ENCODE assay signal across 8 cellular contexts in genomic region chr6:43269273-43270007, GRCh38. TPM values are rescaled to one million over a fixed set of nuclear protein-coding genes. Genes with fewer than 3 reads are reported as not detected.
DNase-seq lines count a peak whose midpoint lies in the region; ATAC-seq and TF ChIP-seq lines count a peak whose summit lies in the region.

No MANE protein-coding gene starts in this region.

- H3K9me3 Mint-ChIP-seq in endodermal cell: no peaks in the 10 kb centered on the region

- H3K4me1 ChIP-seq in endodermal cell (ENCODE audit: control insufficient read depth, insufficient read depth, low read length) (peaks cover 9% of the 10 kb centered on the region), neuronal stem cell (ENCODE audit: control insufficient read depth in 2 of 2, insufficient read depth in 1 of 2, low read depth in 1 of 2, low read length in 2 of 2) (peaks cover 14 to 18% of the 10 kb centered on the region in 2 donors)

- no peak overlapping the region for H3K27ac Mint-ChIP-seq in endodermal cell

- peak overlapping the region; percentile 20 for H2BK5ac ChIP-seq in neuronal stem cell (ENCODE audit: low read length)

- no peaks in the 10 kb centered on the region for H3K79me1 ChIP-seq in neuronal stem cell (ENCODE audit: low read depth, low read length)

- no peak overlapping the region for H4K91ac ChIP-seq in neuronal stem cell (ENCODE audit: low read depth, low read length, poor library complexity)

- ATAC-seq in HG03571 (IDR thresholded peaks at IDR 0.05; ENCODE audit: unreplicated experiment) (no peak), GM21717 (IDR thresholded peaks at IDR 0.05; ENCODE audit: unreplicated experiment) (no peak)

- H3K4me3 Mint-ChIP-seq in endodermal cell: peak overlapping the region; percentile 25

- H3K4me1 Mint-ChIP-seq in endodermal cell: peaks cover 44% of the 10 kb centered on the region

- peak overlapping the region; percentile 34; the same call in 1 of the 2 replicates for H3K4me3 ChIP-seq in GM08714 (ENCODE audit: low read length)
- no peak overlapping the region for H3K4me3 ChIP-seq in endodermal cell (ENCODE audit: low read length)
- H3K4me3 ChIP-seq in neuronal stem cell (ENCODE audit: low read length in 2 of 2): no peak overlapping the region
- H3K4me3 ChIP-seq in lower leg skin (ENCODE audit: low read depth, poor library complexity, severe bottlenecking): no peak overlapping the region

- peak overlapping the region; percentile 24 for H2BK12ac ChIP-seq in neuronal stem cell (ENCODE audit: low read length)

- H2BK120ac ChIP-seq in neuronal stem cell (ENCODE audit: low read depth, low read length): no peak overlapping the region

- H3K23ac ChIP-seq in neuronal stem cell (ENCODE audit: low read depth, low read length, poor library complexity): peak overlapping the region; percentile 25

- H3K27me3 ChIP-seq in endodermal cell (ENCODE audit: control insufficient read depth, insufficient read depth, low read length, poor library complexity, severe bottlenecking) (peaks cover 32% of the 10 kb centered on the region), neuronal stem cell (ENCODE audit: control insufficient read depth in 3 of 3, insufficient read depth in 3 of 3, low read depth in 1 of 3, low read length in 3 of 3) (peaks cover 0 to 13% (median 10%) of the 10 kb centered on the region in 3 experiments)

- H3K9ac ChIP-seq in endodermal cell (ENCODE audit: extremely low read depth, low read length, poor library complexity, severe bottlenecking) (no peak overlapping the region), neuronal stem cell (ENCODE audit: low read depth, low read length, poor library complexity) (no peak overlapping the region)

- WGBS in endodermal cell (ENCODE audit: insufficient coverage in 1 of 2, insufficient read length in 1 of 2), 2 experiments: 15 to 36% methylated on average over 12 to 44 of the region's 44 CpGs
- WGBS in neuronal stem cell (ENCODE audit: extremely low coverage in 2 of 2, insufficient read length in 2 of 2, insufficient replicate concordance in 1 of 2), 2 donors: no CpG with 5 or more reads among the region's 44 CpGs
- 8 to 9% methylated on average over 36 to 44 of the region's 44 CpGs for WGBS in lower leg skin, 2 donors

- H3K36me3 ChIP-seq in endodermal cell (ENCODE audit: control insufficient read depth, insufficient read depth, low read length) (no peaks in the 10 kb centered on the region), neuronal stem cell (replicated peaks in 1 of 2; ENCODE audit: control insufficient read depth in 2 of 2, insufficient read depth in 2 of 2, low read length in 2 of 2) (no peaks in the 10 kb centered on the region)

- H3K27ac ChIP-seq in endodermal cell (ENCODE audit: low read depth, low read length) (no peak overlapping the region), neuronal stem cell (replicated peaks; ENCODE audit: low read length) (no peak overlapping the region)

- peaks cover 56% of the 10 kb centered on the region for H3K27me3 Mint-ChIP-seq in endodermal cell (ENCODE audit: insufficient read depth)

- peak overlapping the region; percentile 84 for H3K18ac ChIP-seq in neuronal stem cell (ENCODE audit: low read length)

- no peaks in the 10 kb centered on the region for H3K9me3 ChIP-seq in endodermal cell (ENCODE audit: control insufficient read depth, low read length)
- H3K9me3 ChIP-seq in neuronal stem cell (replicated peaks in 1 of 2; ENCODE audit: control insufficient read depth in 2 of 2, insufficient read depth in 1 of 2, low read depth in 1 of 2, low read length in 2 of 2): no peaks in the 10 kb centered on the region

- intact Hi-C loops in lower leg skin (cut with DNase I; ENCODE audit: low total_unique reads): loop anchor here (10.0 kb wide), 1 partner anchor 125 kb away; no protein-coding TSS in a partner anchor

- TF ChIP-seq CTCF in endodermal cell (conservative IDR thresholded peaks at IDR 0.05) (no peak), lower leg skin (IDR thresholded peaks at IDR 0.05) (no peak)

- peak overlapping the region; percentile 9 for H3K14ac ChIP-seq in neuronal stem cell (ENCODE audit: low read length)

- no peak for TF ChIP-seq POLR2A in lower leg skin (IDR thresholded peaks at IDR 0.05)

- H4K8ac ChIP-seq in neuronal stem cell (ENCODE audit: low read depth, low read length): no peak overlapping the region

- H2AK5ac ChIP-seq in neuronal stem cell (ENCODE audit: low read depth, low read length): no peak overlapping the region

- DNase-seq in activated CD4-positive, alpha-beta T cell treated with anti-CD3 and anti-CD28 coated beads for 48 hours: peak; percentile 44
- DNase-seq in endodermal cell (peak; percentile 68), neuronal stem cell (ENCODE audit: low spot score) (no peak), lower leg skin (ENCODE audit: low spot score in 2 of 2) (no peak), glomerular visceral epithelial cell (ENCODE audit: extremely low spot score) (no peak)

- H3K36me3 Mint-ChIP-seq in endodermal cell (ENCODE audit: low read depth): no peaks in the 10 kb centered on the region

- no peak overlapping the region for H3K4ac ChIP-seq in neuronal stem cell (ENCODE audit: low read length)

- H2BK15ac ChIP-seq in neuronal stem cell (ENCODE audit: low read length): no peak overlapping the region

- H2AFZ ChIP-seq in neuronal stem cell (ENCODE audit: low read length): no peak overlapping the region

- peak overlapping the region; percentile 40 for H3K4me2 ChIP-seq in neuronal stem cell (ENCODE audit: insufficient read depth, low read length, poor library complexity, severe bottlenecking)

RNA-seq across cellular contexts. Expression of gene TTBK1, which starts 26.2 kb away (rescaled TPM):
- total RNA-seq in endodermal cell (under 1 TPM; 0.62 TPM), lower leg skin (under 1 TPM in 1 of 4 donors, not detected in 3; 0.08 TPM)
- 2.1 TPM for polyA plus RNA-seq in endodermal cell (2013, experiment 1 of 2)
- 1.6 TPM for polyA plus RNA-seq in endodermal cell (2013, experiment 2 of 2)
- 1.5 TPM for polyA plus RNA-seq in neuronal stem cell (2013, experiment 1 of 2)
- polyA plus RNA-seq in neuronal stem cell (2013, experiment 2 of 2): 1.5 TPM

RNA-seq across cellular contexts. Expression of gene SLC22A7, which starts 28.6 kb away (rescaled TPM):
- not detected for total RNA-seq in endodermal cell
- polyA plus RNA-seq in endodermal cell (2013, experiment 1 of 2): not detected
- polyA plus RNA-seq in endodermal cell (2013, experiment 2 of 2): not detected
- polyA plus RNA-seq in neuronal stem cell (2013, experiment 1 of 2): 0.01 TPM
- polyA plus RNA-seq in neuronal stem cell (2013, experiment 2 of 2): not detected
- not detected for total RNA-seq in lower leg skin

RNA-seq across cellular contexts. Expression of gene CRIP3, which starts 39.2 kb away (rescaled TPM):
- total RNA-seq in endodermal cell (10 to 100 TPM; 13.4 to 19.3 TPM), lower leg skin (1 to 10 TPM in 1 of 4 donors, under 1 TPM in 1, not detected in 2; 0.30 to 4.5 TPM)
- polyA plus RNA-seq in endodermal cell (2013, experiment 1 of 2): 8.9 TPM
- polyA plus RNA-seq in endodermal cell (2013, experiment 2 of 2): 8.4 TPM
- polyA plus RNA-seq in neuronal stem cell (2013, experiment 1 of 2): 25.5 TPM
- 24.5 TPM for polyA plus RNA-seq in neuronal stem cell (2013, experiment 2 of 2)

RNA-seq across cellular contexts. Expression of gene DNPH1, which starts 40.2 kb away (rescaled TPM):
- total RNA-seq in endodermal cell (10 to 100 TPM; 48.2 to 66.5 TPM), lower leg skin (10 to 100 TPM; 48.5 to 77.0 (median 61.2) TPM)
- 64.4 TPM for polyA plus RNA-seq in endodermal cell (2013, experiment 1 of 2)
- polyA plus RNA-seq in endodermal cell (2013, experiment 2 of 2): 61.0 TPM
- 110 TPM for polyA plus RNA-seq in neuronal stem cell (2013, experiment 1 of 2)
- polyA plus RNA-seq in neuronal stem cell (2013, experiment 2 of 2): 110 TPM

Comparison
In these comparisons a context has a peak if more than half of its experiments do, and no peak if none do; other contexts are left out.
1. DNase-seq: peak in activated CD4-positive, alpha-beta T cell treated with anti-CD3 and anti-CD28 coated beads for 48 hours (single experiment) and endodermal cell (single experiment); none in neuronal stem cell (single experiment), lower leg skin (0 of 2) and glomerular visceral epithelial cell (single experiment).